8 cellular contexts compared by ENCODE assay signal in the genomic region with DNA sequence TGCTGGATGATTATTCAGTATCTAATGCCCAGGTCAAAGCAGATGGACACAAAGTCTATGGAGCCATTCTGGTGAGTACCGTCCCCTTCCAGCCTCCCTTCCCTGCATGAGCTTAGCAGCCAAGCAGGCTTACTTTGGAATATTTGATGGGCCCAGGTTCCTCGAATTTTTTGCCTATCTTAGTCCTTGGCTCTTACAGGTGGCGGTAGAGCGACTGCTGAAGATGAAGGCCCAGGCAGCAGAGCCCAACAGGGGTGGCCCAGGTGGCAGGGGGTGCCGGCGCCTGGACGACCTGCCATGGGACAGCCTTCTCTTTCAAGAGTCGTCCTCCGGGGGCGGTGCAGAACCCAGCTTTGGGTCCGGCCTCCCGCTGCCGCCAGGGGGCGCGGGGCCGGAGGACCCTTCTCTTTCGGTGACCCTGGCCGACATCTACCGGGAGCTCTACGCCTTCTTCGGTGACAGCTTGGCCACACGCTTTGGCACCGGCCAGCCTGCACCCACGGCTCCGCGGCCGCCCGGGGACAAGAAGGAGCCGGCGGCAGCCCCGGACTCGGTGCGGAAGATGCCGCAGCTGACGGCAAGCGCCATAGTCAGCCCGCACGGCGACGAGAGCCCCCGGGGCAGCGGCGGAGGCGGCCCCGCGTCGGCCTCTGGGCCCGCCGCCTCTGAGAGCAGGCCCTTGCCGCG. TPM values are rescaled to one million over a fixed set of nuclear protein-coding genes. Genes with fewer than 3 reads are reported as not detected.
DNase-seq lines count a peak whose midpoint lies in the region; ATAC-seq and TF ChIP-seq lines count a peak whose summit lies in the region.

No MANE protein-coding gene starts in this region.

- TF ChIP-seq CTCF in GM12801 (IDR thresholded peaks at IDR 0.05; ENCODE audit: extremely low read depth, insufficient read length) (peak; percentile 19), transverse colon (IDR thresholded peaks at IDR 0.05) (peak; percentile 96 to 98 (median 98))

- peak; percentile 67 for ATAC-seq in HG02623 (IDR thresholded peaks at IDR 0.05; ENCODE audit: unreplicated experiment)

- H3K27ac ChIP-seq in adipose tissue (ENCODE audit: low read depth, low read length) (peak overlapping the region; percentile 58), transverse colon (peak overlapping the region; percentile 96 to 100 (median 99))

- no peak for TF ChIP-seq EP300 in transverse colon (IDR thresholded peaks at IDR 0.05; ENCODE audit: low read depth)

- peaks cover 0 to 9% (median 1%) of the 10 kb centered on the region in 4 donors for H3K36me3 ChIP-seq in transverse colon

- peak overlapping the region; percentile 71 to 100 (median 96) for H3K4me3 ChIP-seq in transverse colon

- WGBS in adipose tissue, 3 donors: 1 to 2% (median 1%) methylated on average over 50 to 51 of the region's 51 CpGs
- WGBS in transverse colon (ENCODE audit: low coverage in 1 of 2), 2 donors: 2% methylated on average over 38 of the region's 51 CpGs; no CpG with 5 or more reads in 1 of the 2 donors

- intact Hi-C loops in cardiac septum (cut with DNase I) (loop anchor here (1.0 to 2.0 kb wide), 4 partner anchors 18 to 95 kb away; a partner anchor contains a TSS), transverse colon (cut with DNase I; ENCODE audit: low total_unique reads) (loop anchor here (1.0 to 2.0 kb wide), 2 partner anchors 72 to 78 kb away; no protein-coding TSS in a partner anchor)

- no peaks in the 10 kb centered on the region for H3K27me3 ChIP-seq in transverse colon

- in situ Hi-C loops in transverse colon (cut with MboI; ENCODE audit: low pct_ligation_motif_present in 1 of 4, low pct_unique_long_range_greater_than_20kb in 1 of 4, low sequenced_read_pairs in 3 of 4): loop anchor here in 3 of 4 donors (5.0 to 10.0 kb wide), 2 partner anchors 76 to 78 kb away; no protein-coding TSS in a partner anchor

- DNase-seq in NCI-H1105 (lab: John Stamatoyannopoulos, UW): peak; percentile 80
- DNase-seq in T follicular helper cell (ENCODE audit: low read depth): peak; percentile 75
- peak; percentile 93 for DNase-seq in cardiac septum (ENCODE audit: low spot score)
- peak; percentile 82 for DNase-seq in pons (ENCODE audit: low spot score)
- peak; percentile 93 for DNase-seq in transverse colon

- no peak for TF ChIP-seq POLR2A in transverse colon (IDR thresholded peaks at IDR 0.05)

- peaks cover 17 to 45% (median 35%) of the 10 kb centered on the region in 4 donors for H3K4me1 ChIP-seq in transverse colon

- H3K9me3 ChIP-seq in transverse colon: no peaks in the 10 kb centered on the region

RNA-seq across cellular contexts. Expression of a gene that starts 0.7 kb away (rescaled TPM):
- polyA plus RNA-seq in adipose tissue: 10 to 100 TPM; 46.0 to 65.1 (median 48.4) TPM
- 12.0 TPM for total RNA-seq in cardiac septum
- total RNA-seq in transverse colon: 100 to 1,000 TPM in 2 of 4 donors, 10 to 100 TPM in 2; 65.9 to 112 (median 89.8) TPM

RNA-seq across cellular contexts. Expression of a gene that starts 5.3 kb away (rescaled TPM):
- 10 to 100 TPM; 16.2 to 19.9 (median 19.3) TPM for polyA plus RNA-seq in adipose tissue
- total RNA-seq in cardiac septum: 17.7 TPM
- 10 to 100 TPM; 10.1 to 42.1 (median 29.6) TPM for total RNA-seq in transverse colon

RNA-seq across cellular contexts. Expression of a gene that starts 15.3 kb away (rescaled TPM):
- polyA plus RNA-seq in adipose tissue: 10 to 100 TPM; 13.1 to 18.2 (median 14.7) TPM
- 9.7 TPM for total RNA-seq in cardiac septum
- 100 to 1,000 TPM in 1 of 4 donors, 10 to 100 TPM in 3; 18.9 to 234 (median 22.8) TPM for total RNA-seq in transverse colon

RNA-seq across cellular contexts. Expression of a gene that starts 18.8 kb away (rescaled TPM):
- 10 to 100 TPM; 45.1 to 85.1 (median 68.3) TPM for polyA plus RNA-seq in adipose tissue
- total RNA-seq in cardiac septum: 36.7 TPM
- total RNA-seq in transverse colon: 100 to 1,000 TPM in 1 of 4 donors, 10 to 100 TPM in 3; 38.2 to 134 (median 60.0) TPM

RNA-seq across cellular contexts. Expression of a gene that starts 25.1 kb away (rescaled TPM):
- 100 to 1,000 TPM in 1 of 3 donors, 10 to 100 TPM in 2; 53.7 to 104 (median 86.3) TPM for polyA plus RNA-seq in adipose tissue
- total RNA-seq in cardiac septum (45.3 TPM), transverse colon (10 to 100 TPM in 2 of 4 donors, 1 to 10 TPM in 2; 1.2 to 28.5 (median 14.1) TPM)

Comparison
In these comparisons a context has a peak if more than half of its experiments do, and no peak if none do; other contexts are left out.
1. Peak in every context shown above with its lines: DNase-seq, ATAC-seq, H3K4me3 ChIP-seq and H3K27ac ChIP-seq.